ENCODE assay signal across 18 cellular contexts in the genomic region with DNA sequence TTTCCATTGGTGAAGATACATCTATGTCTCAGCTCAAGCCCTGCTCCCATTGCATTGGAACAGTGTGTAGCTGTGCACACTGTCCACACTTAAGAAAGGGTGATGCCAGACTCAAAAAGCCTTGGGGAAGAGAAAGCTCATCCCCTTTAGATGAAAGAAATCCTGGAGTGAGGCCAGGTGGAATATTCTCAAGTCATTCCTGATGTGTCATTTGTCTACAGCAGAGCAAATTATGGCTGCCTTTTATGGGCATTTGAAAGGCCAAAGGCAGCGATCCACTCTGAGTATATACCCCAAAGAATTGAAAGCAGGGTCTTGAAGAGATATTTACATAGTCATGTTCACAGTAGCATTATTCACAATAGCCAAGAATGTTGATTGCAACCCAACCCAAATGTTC.
DNase-seq lines count a peak whose midpoint lies in the region; ATAC-seq and TF ChIP-seq lines count a peak whose summit lies in the region.
"Had no signal": no experiment of that assay in that cellular context is flagged by ENCODE, and none has a peak within 500 bp of the region (broad histone marks: within the 10 kb centered on the region; RNA-seq: fewer than 3 reads in every experiment).

No MANE protein-coding gene starts in this region.

- H3K36me3 Mint-ChIP-seq in CD8-positive, alpha-beta T cell, result no peaks in the 10 kb centered on the region

- TF ChIP-seq CTCF in Panc1 (IDR thresholded peaks at IDR 0.05) (no peak), fibroblast of pulmonary artery (IDR thresholded peaks at IDR 0.05; ENCODE audit: low read length, missing control alignments) (no peak), smooth muscle cell (IDR thresholded peaks at IDR 0.05; ENCODE audit: borderline replicate concordance, insufficient read depth, poor library complexity, severe bottlenecking) (no peak)
- no peak for TF ChIP-seq CTCF in CD8-positive, alpha-beta T cell (IDR thresholded peaks at IDR 0.05)

- no peak overlapping the region for H2AFZ ChIP-seq in smooth muscle cell (ENCODE audit: low read depth)

- CTCF ChIA-PET in Panc1 (lab: Charles Lee), result no interaction called here
- CTCF ChIA-PET in CD8-positive, alpha-beta T cell (lab: Charles Lee), result no interaction called here

- intact Hi-C loops in Panc1 (cut with micrococcal nuclease; ENCODE audit: unreplicated experiment), result loop anchor here (5.0 to 10.0 kb wide), 2 partner anchors 85 to 297 kb away; no protein-coding TSS in a partner anchor
- intact Hi-C loops in CD8-positive, alpha-beta T cell (cut with DNase I, micrococcal nuclease), result loop anchor here in 1 of 2 experiments (10.0 kb wide), 2 partner anchors 135 to 145 kb away; no protein-coding TSS in a partner anchor

- no peak overlapping the region for H3K27ac Mint-ChIP-seq in CD8-positive, alpha-beta T cell
- H3K27ac Mint-ChIP-seq: brain had no signal

- H3K27me3 Mint-ChIP-seq in CD8-positive, alpha-beta T cell (ENCODE audit: low read depth), result no peaks in the 10 kb centered on the region
- H3K27me3 Mint-ChIP-seq: brain; CD4-positive, alpha-beta memory T cell had no signal

- H3K9me3 ChIP-seq in Panc1 (ENCODE audit: control insufficient read depth, insufficient read depth, low read depth, low read length) (no peaks in the 10 kb centered on the region), smooth muscle cell (replicated peaks; ENCODE audit: low read depth) (no peaks in the 10 kb centered on the region)
- H3K9me3 ChIP-seq in CD8-positive, alpha-beta T cell (ENCODE audit: low read length), result no peaks in the 10 kb centered on the region
- H3K9me3 ChIP-seq: esophagus squamous epithelium, transverse colon had no signal

- H3K79me2 ChIP-seq in smooth muscle cell (ENCODE audit: low read depth), result no peaks in the 10 kb centered on the region

- no peaks in the 10 kb centered on the region for H4K20me1 ChIP-seq in smooth muscle cell (ENCODE audit: low read depth)

- in situ Hi-C loops in Panc1 (cut with HindIII; ENCODE audit: low pct_unique_long_range_greater_than_20kb, low sequenced_read_pairs), result no loop called here
- in situ Hi-C loops in KBM-7 (cut with MboI; ENCODE audit: low pct_unique_long_range_greater_than_20kb, low sequenced_read_pairs), result no loop called here

- H3K4me2 ChIP-seq in smooth muscle cell, result peak overlapping the region; percentile 59

- no peaks in the 10 kb centered on the region for H3F3A ChIP-seq in smooth muscle cell (ENCODE audit: low read depth)

- no peaks in the 10 kb centered on the region for H3K27me3 ChIP-seq in Panc1 (ENCODE audit: control insufficient read depth, insufficient read depth, low read length)
- no peaks in the 10 kb centered on the region for H3K27me3 ChIP-seq in smooth muscle cell (ENCODE audit: low read depth)
- H3K27me3 ChIP-seq in CD8-positive, alpha-beta T cell (ENCODE audit: insufficient read depth, low read length), result no peaks in the 10 kb centered on the region
- H3K27me3 ChIP-seq: esophagus squamous epithelium, heart right ventricle, transverse colon had no signal

- POLR2A ChIA-PET in Panc1 (lab: Charles Lee), result no interaction called here
- POLR2A ChIA-PET in CD8-positive, alpha-beta T cell (lab: Charles Lee), result no interaction called here

- DNase-seq in NCI-H1417 (lab: John Stamatoyannopoulos, UW), result peak in 2 of 3 experiments; percentile 22 to 41
- DNase-seq in NCI-H1417 treated with DMSO at 0.1 percent for 48 hours (lab: John Stamatoyannopoulos, UW), result no peak
- DNase-seq in Panc1 (ENCODE audit: low read depth, low spot score), result no peak
- peak; percentile 37 for DNase-seq in fibroblast of pulmonary artery (ENCODE audit: low read depth)
- no peak for DNase-seq in smooth muscle cell (lab: John Stamatoyannopoulos, UW; ENCODE audit: unreplicated experiment)
- no peak for DNase-seq in activated CD8-positive, alpha-beta memory T cell treated with anti-CD3 and anti-CD28 coated beads, Interleukin-2, amount 50 U/mL, for 4 hours
- DNase-seq in KBM-7, result no peak
- no peak for DNase-seq in CD8-positive, alpha-beta T cell
- DNase-seq: activated naive CD4-positive, alpha-beta T cell treated with Interleukin-2 at 50 U/mL for 16 hours; esophagus squamous epithelium; heart right ventricle; KG1; NCI-H146; nucleus accumbens; transverse colon had no signal

- H3K9me3 Mint-ChIP-seq in CD8-positive, alpha-beta T cell, result no peaks in the 10 kb centered on the region

- 92% methylated on average over 1 of the region's 1 CpG for WGBS in smooth muscle cell (ENCODE audit: low lambda C conversion rate)

- no peaks in the 10 kb centered on the region for H3K36me3 ChIP-seq in Panc1 (ENCODE audit: control insufficient read depth, insufficient read depth, low read length)
- H3K36me3 ChIP-seq in smooth muscle cell (ENCODE audit: low read depth), result no peaks in the 10 kb centered on the region
- no peaks in the 10 kb centered on the region for H3K36me3 ChIP-seq in CD8-positive, alpha-beta T cell (ENCODE audit: insufficient read depth, low read length)
- H3K36me3 ChIP-seq: esophagus squamous epithelium, heart right ventricle, transverse colon had no signal

- no peak overlapping the region for H3K4me3 Mint-ChIP-seq in CD8-positive, alpha-beta T cell
- H3K4me3 Mint-ChIP-seq: brain had no signal

- no TSS peak for BruUV-seq in Panc1 (replicated peaks; lab: Mats Ljungman, UMichigan)

- H3K9ac ChIP-seq in smooth muscle cell (ENCODE audit: low read depth), result no peak overlapping the region

- H3K4me1 Mint-ChIP-seq in CD8-positive, alpha-beta T cell (ENCODE audit: low read depth), result peaks cover 6% of the 10 kb centered on the region

- H3K4me1 ChIP-seq in Panc1 (ENCODE audit: control insufficient read depth, insufficient read depth, low read length) (peaks cover 3% of the 10 kb centered on the region; the same call in 1 of the 2 replicates), smooth muscle cell (ENCODE audit: low read depth) (no peaks in the 10 kb centered on the region)
- no peaks in the 10 kb centered on the region for H3K4me1 ChIP-seq in CD8-positive, alpha-beta T cell (ENCODE audit: insufficient read depth, low read length)

- H3K27ac ChIP-seq in Panc1 (ENCODE audit: low read length), result peak overlapping the region; percentile 69
- H3K27ac ChIP-seq in smooth muscle cell (ENCODE audit: low read depth), result no peak overlapping the region
- H3K27ac ChIP-seq in CD8-positive, alpha-beta T cell (ENCODE audit: low read depth, low read length), result no peak overlapping the region
- H3K27ac ChIP-seq: 22Rv1, esophagus squamous epithelium, transverse colon had no signal

- no peak for ATAC-seq in Panc1
- ATAC-seq in CD8-positive, alpha-beta T cell, result no peak

- H3K4me3 ChIP-seq in Panc1 (ENCODE audit: low read depth in 2 of 2, low read length in 2 of 2), result no peak overlapping the region
- H3K4me3 ChIP-seq in fibroblast of pulmonary artery (replicated peaks; ENCODE audit: low read depth, low read length), result no peak overlapping the region
- H3K4me3 ChIP-seq in smooth muscle cell, result no peak overlapping the region
- H3K4me3 ChIP-seq in CD8-positive, alpha-beta T cell (ENCODE audit: low read depth, low read length), result no peak overlapping the region
- H3K4me3 ChIP-seq: esophagus squamous epithelium, heart right ventricle, transverse colon had no signal

Comparison
In these comparisons a context has a peak if more than half of its experiments do, and no peak if none do; other contexts are left out.
1. DNase-seq: peak in NCI-H1417 (2 of 3) and fibroblast of pulmonary artery (single experiment); none in NCI-H1417 treated with DMSO at 0.1 percent for 48 hours (single experiment), Panc1 (single experiment), smooth muscle cell (single experiment), activated CD8-positive, alpha-beta memory T cell treated with anti-CD3 and anti-CD28 coated beads, Interleukin-2, amount 50 U/mL, for 4 hours (single experiment), KBM-7 (single experiment) and CD8-positive, alpha-beta T cell (0 of 7).